Comparison of ENCODE assay signal across 1 cellular context in the genomic region with DNA sequence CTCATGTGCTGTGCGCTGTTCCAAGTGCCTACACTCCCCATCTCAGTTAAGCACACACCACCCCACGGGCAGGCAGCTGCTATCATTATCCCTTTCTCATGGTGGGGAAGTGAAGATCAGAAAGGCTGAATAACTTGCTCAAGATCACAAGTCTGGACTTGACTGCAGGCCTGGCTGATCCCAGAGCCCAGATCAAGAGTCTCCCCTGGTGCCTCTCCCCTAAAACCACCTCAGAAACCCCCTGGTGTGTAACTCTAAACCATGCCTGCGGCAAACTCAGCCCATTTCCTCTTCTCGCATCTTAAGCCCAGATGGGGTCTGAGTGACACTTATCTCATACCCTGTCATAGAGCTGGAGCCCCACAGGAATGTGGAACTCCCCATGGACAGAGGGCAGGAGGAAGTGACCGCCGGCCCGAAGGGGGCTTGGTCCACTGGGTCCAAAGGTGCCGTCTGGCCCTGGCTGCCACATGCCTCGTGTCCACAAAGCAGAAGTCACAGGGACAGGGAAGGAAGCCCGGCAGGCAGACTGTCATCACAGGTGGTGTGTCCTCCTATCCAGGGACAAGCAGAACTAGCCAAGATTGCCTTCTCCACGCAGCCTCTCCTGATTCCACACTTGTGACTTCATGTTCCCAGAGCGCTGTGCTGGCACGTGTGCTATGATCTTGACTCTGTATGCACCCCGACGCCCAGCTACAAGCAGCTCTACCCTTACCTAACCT.
TF ChIP-seq lines count a peak whose summit lies in the region.

No MANE protein-coding gene starts in this region.

TF ChIP-seq in GM12878, 131 proteins besides CTCF, POLR2A, EP300 and RAD21 (continued from another document):
- TF ChIP-seq, protein P1, sequence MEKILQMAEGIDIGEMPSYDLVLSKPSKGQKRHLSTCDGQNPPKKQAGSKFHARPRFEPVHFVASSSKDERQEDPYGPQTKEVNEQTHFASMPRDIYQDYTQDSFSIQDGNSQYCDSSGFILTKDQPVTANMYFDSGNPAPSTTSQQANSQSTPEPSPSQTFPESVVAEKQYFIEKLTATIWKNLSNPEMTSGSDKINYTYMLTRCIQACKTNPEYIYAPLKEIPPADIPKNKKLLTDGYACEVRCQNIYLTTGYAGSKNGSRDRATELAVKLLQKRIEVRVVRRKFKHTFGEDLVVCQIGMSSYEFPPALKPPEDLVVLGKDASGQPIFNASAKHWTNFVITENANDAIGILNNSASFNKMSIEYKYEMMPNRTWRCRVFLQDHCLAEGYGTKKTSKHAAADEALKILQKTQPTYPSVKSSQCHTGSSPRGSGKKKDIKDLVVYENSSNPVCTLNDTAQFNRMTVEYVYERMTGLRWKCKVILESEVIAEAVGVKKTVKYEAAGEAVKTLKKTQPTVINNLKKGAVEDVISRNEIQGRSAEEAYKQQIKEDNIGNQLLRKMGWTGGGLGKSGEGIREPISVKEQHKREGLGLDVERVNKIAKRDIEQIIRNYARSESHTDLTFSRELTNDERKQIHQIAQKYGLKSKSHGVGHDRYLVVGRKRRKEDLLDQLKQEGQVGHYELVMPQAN (conservative IDR thresholded peaks at IDR 0.05): 0 out of 2 replicates have a peak, but pooled peaks have one; percentile 25
- TF ChIP-seq ZNF274 (IDR thresholded peaks at IDR 0.05; ENCODE audit: insufficient read depth, insufficient read length): no peak
- no peak for TF ChIP-seq CEBPB (IDR thresholded peaks at IDR 0.05; ENCODE audit: borderline replicate concordance in 1 of 2, low read depth in 2 of 2, low read length in 2 of 2)
- TF ChIP-seq RELA (IDR thresholded peaks at IDR 0.05; ENCODE audit: borderline replicate concordance, partially characterized antibody): peak; percentile 84
- TF ChIP-seq ESRRA (IDR thresholded peaks at IDR 0.05; ENCODE audit: low read length): no peak
- TF ChIP-seq PAX5 (IDR thresholded peaks at IDR 0.05; ENCODE audit: borderline replicate concordance, low read depth, low read length): peak; percentile 45; the same call in 1 of the 2 replicates
- TF ChIP-seq IRF4 (IDR thresholded peaks at IDR 0.05; ENCODE audit: low read depth, low read length): no peak
- peak; percentile 75; the same call in 1 of the 2 replicates for TF ChIP-seq MTA3 (IDR thresholded peaks at IDR 0.05; ENCODE audit: borderline replicate concordance, low read length)
- TF ChIP-seq, protein P2, sequence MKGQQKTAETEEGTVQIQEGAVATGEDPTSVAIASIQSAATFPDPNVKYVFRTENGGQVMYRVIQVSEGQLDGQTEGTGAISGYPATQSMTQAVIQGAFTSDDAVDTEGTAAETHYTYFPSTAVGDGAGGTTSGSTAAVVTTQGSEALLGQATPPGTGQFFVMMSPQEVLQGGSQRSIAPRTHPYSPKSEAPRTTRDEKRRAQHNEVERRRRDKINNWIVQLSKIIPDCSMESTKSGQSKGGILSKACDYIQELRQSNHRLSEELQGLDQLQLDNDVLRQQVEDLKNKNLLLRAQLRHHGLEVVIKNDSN (IDR thresholded peaks at IDR 0.05; ENCODE audit: borderline replicate concordance, extremely low read length, insufficient read depth, low read depth, low read length): no peak
- no peak for TF ChIP-seq TCF3 (IDR thresholded peaks at IDR 0.05; ENCODE audit: borderline replicate concordance, insufficient read depth, low read depth, low read length)
- TF ChIP-seq, protein P3, sequence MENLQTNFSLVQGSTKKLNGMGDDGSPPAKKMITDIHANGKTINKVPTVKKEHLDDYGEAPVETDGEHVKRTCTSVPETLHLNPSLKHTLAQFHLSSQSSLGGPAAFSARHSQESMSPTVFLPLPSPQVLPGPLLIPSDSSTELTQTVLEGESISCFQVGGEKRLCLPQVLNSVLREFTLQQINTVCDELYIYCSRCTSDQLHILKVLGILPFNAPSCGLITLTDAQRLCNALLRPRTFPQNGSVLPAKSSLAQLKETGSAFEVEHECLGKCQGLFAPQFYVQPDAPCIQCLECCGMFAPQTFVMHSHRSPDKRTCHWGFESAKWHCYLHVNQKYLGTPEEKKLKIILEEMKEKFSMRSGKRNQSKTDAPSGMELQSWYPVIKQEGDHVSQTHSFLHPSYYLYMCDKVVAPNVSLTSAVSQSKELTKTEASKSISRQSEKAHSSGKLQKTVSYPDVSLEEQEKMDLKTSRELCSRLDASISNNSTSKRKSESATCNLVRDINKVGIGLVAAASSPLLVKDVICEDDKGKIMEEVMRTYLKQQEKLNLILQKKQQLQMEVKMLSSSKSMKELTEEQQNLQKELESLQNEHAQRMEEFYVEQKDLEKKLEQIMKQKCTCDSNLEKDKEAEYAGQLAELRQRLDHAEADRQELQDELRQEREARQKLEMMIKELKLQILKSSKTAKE (IDR thresholded peaks at IDR 0.05; ENCODE audit: low read depth, poor library complexity, severe bottlenecking): peak; percentile 62
- TF ChIP-seq ZBTB33 (IDR thresholded peaks at IDR 0.05): no peak
- no peak for TF ChIP-seq GABPA (IDR thresholded peaks at IDR 0.05; ENCODE audit: low read depth)
- no peak for TF ChIP-seq POLR2AphosphoS5 (IDR thresholded peaks at IDR 0.05; ENCODE audit: low read length)
- TF ChIP-seq EZH2 (IDR thresholded peaks at IDR 0.05; ENCODE audit: borderline replicate concordance, control insufficient read depth, low read depth, low read length): no peak
- TF ChIP-seq RB1 (IDR thresholded peaks at IDR 0.05; ENCODE audit: borderline replicate concordance): no peak
